In the genomic region with DNA sequence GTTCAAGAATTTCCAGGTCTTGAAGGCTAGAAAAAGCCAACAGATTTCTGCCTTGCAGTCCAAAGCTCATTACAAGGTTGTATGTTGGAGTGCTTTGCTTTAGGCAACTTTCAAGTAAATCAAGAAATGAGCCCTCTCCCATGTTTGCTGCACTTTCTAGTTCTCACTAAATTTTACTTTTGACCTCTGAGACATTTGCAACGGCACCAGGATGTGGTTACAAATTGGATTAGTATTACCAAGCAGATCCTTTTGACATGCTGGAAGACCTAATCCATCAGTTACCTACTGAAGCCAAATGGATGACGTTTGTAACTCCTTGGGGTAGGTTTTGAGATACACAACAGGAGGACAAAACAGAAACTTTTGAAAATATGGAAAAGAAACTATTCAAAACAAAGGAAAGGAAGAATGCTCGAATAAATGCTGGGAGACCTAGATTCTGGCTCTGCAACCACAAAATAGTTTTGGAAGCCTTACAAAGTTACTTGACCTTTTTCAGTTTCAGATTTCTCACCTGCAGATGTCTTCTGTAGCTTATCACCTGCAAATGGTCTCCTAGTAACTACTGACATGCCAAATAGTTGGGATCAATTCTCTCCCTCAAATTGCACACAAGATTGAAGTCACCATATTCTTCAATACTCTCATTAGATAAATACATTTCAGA, we compare ENCODE assay signal across 10 cellular contexts.
DNase-seq lines count a peak whose midpoint lies in the region; ATAC-seq and TF ChIP-seq lines count a peak whose summit lies in the region.
"Had no signal": no experiment of that assay in that cellular context is flagged by ENCODE, and none has a peak within 500 bp of the region (broad histone marks: within the 10 kb centered on the region; RNA-seq: fewer than 3 reads in every experiment).

No MANE protein-coding gene starts in this region.

- no peak overlapping the region for H3K4me3 ChIP-seq in lower leg skin (ENCODE audit: low read depth, poor library complexity, severe bottlenecking)
- H3K4me3 ChIP-seq: SK-N-MC had no signal

- intact Hi-C loops in lower leg skin (cut with DNase I; ENCODE audit: low total_unique reads) = no loop called here

- ATAC-seq in GM19395 (IDR thresholded peaks at IDR 0.05; ENCODE audit: unreplicated experiment) (peak; percentile 65), HG02763 (IDR thresholded peaks at IDR 0.05; ENCODE audit: unreplicated experiment) (peak; percentile 51), HG03521 (IDR thresholded peaks at IDR 0.05; ENCODE audit: unreplicated experiment) (peak; percentile 46)

- 49 to 53% methylated on average over 3 of the region's 3 CpGs for WGBS in lower leg skin, 2 donors

- TF ChIP-seq POLR2A in lower leg skin (IDR thresholded peaks at IDR 0.05) = no peak

- DNase-seq in pons (ENCODE audit: low spot score) (peak; percentile 8), NCI-H524 (lab: John Stamatoyannopoulos, UW) (no peak), lower leg skin (ENCODE audit: low spot score in 2 of 2) (no peak), DMS153 (lab: John Stamatoyannopoulos, UW) (no peak)
- DNase-seq: DMS79, NCI-H2029 had no signal

- no peak for TF ChIP-seq CTCF in lower leg skin (IDR thresholded peaks at IDR 0.05)
